ENCODE assay signal across 23 cellular contexts in genomic region chr1:42179275-42179674, GRCh38. TPM values are rescaled to one million over a fixed set of nuclear protein-coding genes. Genes with fewer than 3 reads are reported as not detected.
DNase-seq lines count a peak whose midpoint lies in the region; ATAC-seq and TF ChIP-seq lines count a peak whose summit lies in the region.
"Had no signal": no experiment of that assay in that cellular context is flagged by ENCODE, and none has a peak within 500 bp of the region (broad histone marks: within the 10 kb centered on the region; RNA-seq: fewer than 3 reads in every experiment).

No MANE protein-coding gene starts in this region.

- H3K27me3 ChIP-seq in mesenchymal stem cell (ENCODE audit: control insufficient read depth in 1 of 2, insufficient read depth in 1 of 2, low read length in 2 of 2): no peaks in the 10 kb centered on the region
- no peaks in the 10 kb centered on the region for H3K27me3 ChIP-seq in upper lobe of left lung
- H3K27me3 ChIP-seq: heart right ventricle had no signal

- no peak overlapping the region for H4K8ac ChIP-seq in mesenchymal stem cell (ENCODE audit: low read length)

- ATAC-seq in upper lobe of left lung (ENCODE audit: low FRiP score in 2 of 2) (no peak), GM19395 (IDR thresholded peaks at IDR 0.05; ENCODE audit: unreplicated experiment) (no peak), HG02798 (IDR thresholded peaks at IDR 0.05; ENCODE audit: poor library complexity, unreplicated experiment) (no peak)
- ATAC-seq: heart right ventricle; mucosa of descending colon; Panc1; stimulated activated memory B cell treated with anti-CD40 and anti-IgM and Interleukin-4, amounts not matched to agents 10 μg/mL and 1 μg/mL and 100 μg/mL, for 72 hours had no signal

- TF ChIP-seq EP300 in upper lobe of left lung (IDR thresholded peaks at IDR 0.05): no peak

- H3K4me2 ChIP-seq in mesenchymal stem cell (ENCODE audit: low read length, poor library complexity, severe bottlenecking): no peak overlapping the region

- H2BK12ac ChIP-seq in mesenchymal stem cell (ENCODE audit: low read length in 2 of 2): no peak overlapping the region

- H2AK5ac ChIP-seq in mesenchymal stem cell (ENCODE audit: low read length, severe bottlenecking): no peak overlapping the region

- no peak for TF ChIP-seq CTCF in AG10803 (conservative IDR thresholded peaks at IDR 0.05; ENCODE audit: low read length)
- TF ChIP-seq CTCF in brain (conservative IDR thresholded peaks at IDR 0.05): no peak
- TF ChIP-seq CTCF in upper lobe of left lung (IDR thresholded peaks at IDR 0.05): no peak

- H3K9me3 ChIP-seq in mesenchymal stem cell (ENCODE audit: control insufficient read depth, low read length) (no peaks in the 10 kb centered on the region), upper lobe of left lung (no peaks in the 10 kb centered on the region)
- H3K9me3 ChIP-seq: heart right ventricle, mucosa of descending colon had no signal

- no peak overlapping the region for H4K91ac ChIP-seq in mesenchymal stem cell (ENCODE audit: low read length)

- H3K79me1 ChIP-seq in mesenchymal stem cell (replicated peaks; ENCODE audit: low read length, poor library complexity, severe bottlenecking): peaks cover 16% of the 10 kb centered on the region

- H3K36me3 ChIP-seq in mesenchymal stem cell (ENCODE audit: control insufficient read depth in 1 of 2, insufficient read depth in 2 of 2, low read depth in 1 of 2, low read length in 2 of 2): peaks cover 0 to 46% of the 10 kb centered on the region in 2 experiments
- H3K36me3 ChIP-seq in upper lobe of left lung: peaks cover 0 to 7% (median 3%) of the 10 kb centered on the region in 4 donors

- H3K18ac ChIP-seq in mesenchymal stem cell (ENCODE audit: low read depth in 1 of 2, low read length in 2 of 2): no peak overlapping the region

- WGBS in mesenchymal stem cell: no CpG with 5 or more reads among the region's 2 CpGs
- WGBS in upper lobe of left lung, 2 donors: 30 to 33% methylated on average over 2 of the region's 2 CpGs

- H2BK15ac ChIP-seq in mesenchymal stem cell (ENCODE audit: low read depth, poor library complexity, severe bottlenecking): no peak overlapping the region

- H3K27ac ChIP-seq in mesenchymal stem cell (ENCODE audit: low read length, poor library complexity, severe bottlenecking) (no peak overlapping the region), upper lobe of left lung (peak overlapping the region in 1 of 4 donors; percentile 22)
- H3K27ac ChIP-seq: HL-60 had no signal

- no peak for TF ChIP-seq POLR2A in upper lobe of left lung (IDR thresholded peaks at IDR 0.05)

- no peak overlapping the region for H2BK5ac ChIP-seq in mesenchymal stem cell (ENCODE audit: low read depth, low read length, poor library complexity, severe bottlenecking)

- H3K27me3 Mint-ChIP-seq in brain: no peaks in the 10 kb centered on the region
- H3K27me3 Mint-ChIP-seq: stimulated activated memory B cell treated with anti-CD40 and anti-IgM and Interleukin-4, amounts not matched to agents 10 μg/mL and 1 μg/mL and 100 μg/mL, for 72 hours had no signal

- H3K4me1 ChIP-seq in mesenchymal stem cell (ENCODE audit: control insufficient read depth, insufficient read depth, low read depth, low read length) (peaks cover 1% of the 10 kb centered on the region), upper lobe of left lung (peaks cover 16 to 32% (median 19%) of the 10 kb centered on the region in 4 donors)

- H3K36me3 Mint-ChIP-seq in brain: peaks cover 26% of the 10 kb centered on the region

- peak; percentile 72 for DNase-seq in AG10803 (ENCODE audit: low read depth)
- peak; percentile 71 for DNase-seq in Jurkat, Clone E6-1 (ENCODE audit: low read depth, low spot score)
- peak; percentile 26 for DNase-seq in mesenchymal stem cell
- no peak for DNase-seq in upper lobe of left lung
- no peak for DNase-seq in stimulated activated naive CD4-positive, alpha-beta T cell (lab: John Stamatoyannopoulos, UW)
- DNase-seq: activated naive CD4-positive, alpha-beta T cell treated with Interleukin-2 at 50 U/mL for 16 hours; EL; heart right ventricle; Karpas-422; kidney; mucosa of descending colon; NCI-H1694; NCI-H524 treated with DMSO at 0.1 percent for 48 hours; nucleus accumbens had no signal

- H3K4me3 ChIP-seq in AG10803 (ENCODE audit: low read length) (no peak overlapping the region), mesenchymal stem cell (ENCODE audit: insufficient read depth in 1 of 2, low read depth in 1 of 2, low read length in 2 of 2) (no peak overlapping the region), upper lobe of left lung (no peak overlapping the region)
- H3K4me3 ChIP-seq in Jurkat, Clone E6-1 (ENCODE audit: low read length): no peak overlapping the region
- H3K4me3 ChIP-seq: heart right ventricle, mucosa of descending colon, skin epidermis had no signal

- no peak overlapping the region for H3K23ac ChIP-seq in mesenchymal stem cell (ENCODE audit: low read length in 2 of 2)

- no peak overlapping the region for H3K14ac ChIP-seq in mesenchymal stem cell (ENCODE audit: low read length in 2 of 2)

- H3K4ac ChIP-seq in mesenchymal stem cell (ENCODE audit: low read depth in 1 of 2, low read length in 2 of 2): no peak overlapping the region

- no peak overlapping the region for H2BK120ac ChIP-seq in mesenchymal stem cell (ENCODE audit: low read depth, low read length)

- H3K9ac ChIP-seq in mesenchymal stem cell (ENCODE audit: low read length): no peak overlapping the region

- peaks cover 45% of the 10 kb centered on the region for H3K4me1 Mint-ChIP-seq in brain
- H3K4me1 Mint-ChIP-seq: CD14-positive monocyte; stimulated activated memory B cell treated with anti-CD40 and anti-IgM and Interleukin-4, amounts not matched to agents 10 μg/mL and 1 μg/mL and 100 μg/mL, for 72 hours had no signal

- H2AFZ ChIP-seq in mesenchymal stem cell (ENCODE audit: low read depth, low read length): no peak overlapping the region

- H3K27ac Mint-ChIP-seq in brain: peak overlapping the region in 3 of 5 experiments; percentile 7 to 61 (median 21)
- H3K27ac Mint-ChIP-seq: CD14-positive monocyte; stimulated activated memory B cell treated with anti-CD40 and anti-IgM and Interleukin-4, amounts not matched to agents 10 μg/mL and 1 μg/mL and 100 μg/mL, for 72 hours had no signal

- no peaks in the 10 kb centered on the region for H3K9me3 Mint-ChIP-seq in brain
- H3K9me3 Mint-ChIP-seq: CD14-positive monocyte; stimulated activated memory B cell treated with anti-CD40 and anti-IgM and Interleukin-4, amounts not matched to agents 10 μg/mL and 1 μg/mL and 100 μg/mL, for 72 hours had no signal

- H3K4me3 Mint-ChIP-seq in brain: no peak overlapping the region
- H3K4me3 Mint-ChIP-seq: CD14-positive monocyte; stimulated activated memory B cell treated with anti-CD40 and anti-IgM and Interleukin-4, amounts not matched to agents 10 μg/mL and 1 μg/mL and 100 μg/mL, for 72 hours had no signal

RNA-seq across cellular contexts. Expression of gene GUCA2A, which starts 14.7 kb away (rescaled TPM):
- not detected for polyA plus RNA-seq in Jurkat, Clone E6-1 (2012; ENCODE audit: insufficient read depth, insufficient read length)
- polyA plus RNA-seq in brain (ENCODE audit: insufficient read depth, low read depth, low replicate concordance): not detected
- polyA plus RNA-seq in mesenchymal stem cell (2013, experiment 1 of 2): not detected
- polyA plus RNA-seq in mesenchymal stem cell (2013, experiment 2 of 2): not detected
- total RNA-seq in upper lobe of left lung: under 1 TPM in 1 of 6 donors, not detected in 5; 0.47 TPM
- total RNA-seq: H4, heart right ventricle, kidney had no signal
- polyA plus RNA-seq: CD14-positive monocyte, heart right ventricle had no signal

RNA-seq across cellular contexts. Expression of gene GUCA2B, which starts 26.1 kb away (rescaled TPM):
- not detected for polyA plus RNA-seq in Jurkat, Clone E6-1 (2012; ENCODE audit: insufficient read depth, insufficient read length)
- not detected for polyA plus RNA-seq in brain (ENCODE audit: insufficient read depth, low read depth, low replicate concordance)
- polyA plus RNA-seq in mesenchymal stem cell (2013, experiment 1 of 2): not detected
- polyA plus RNA-seq in mesenchymal stem cell (2013, experiment 2 of 2): not detected
- total RNA-seq in upper lobe of left lung: not detected
- total RNA-seq: H4, kidney had no signal
- polyA plus RNA-seq: CD14-positive monocyte, heart right ventricle had no signal

Comparison
In these comparisons a context has a peak if more than half of its experiments do, and no peak if none do; other contexts are left out.
1. DNase-seq: peak in AG10803 (single experiment), Jurkat, Clone E6-1 (single experiment) and mesenchymal stem cell (single experiment); none in upper lobe of left lung (0 of 2) and stimulated activated naive CD4-positive, alpha-beta T cell (0 of 6).